1 cellular context compared by ENCODE assay signal in the genomic region with DNA sequence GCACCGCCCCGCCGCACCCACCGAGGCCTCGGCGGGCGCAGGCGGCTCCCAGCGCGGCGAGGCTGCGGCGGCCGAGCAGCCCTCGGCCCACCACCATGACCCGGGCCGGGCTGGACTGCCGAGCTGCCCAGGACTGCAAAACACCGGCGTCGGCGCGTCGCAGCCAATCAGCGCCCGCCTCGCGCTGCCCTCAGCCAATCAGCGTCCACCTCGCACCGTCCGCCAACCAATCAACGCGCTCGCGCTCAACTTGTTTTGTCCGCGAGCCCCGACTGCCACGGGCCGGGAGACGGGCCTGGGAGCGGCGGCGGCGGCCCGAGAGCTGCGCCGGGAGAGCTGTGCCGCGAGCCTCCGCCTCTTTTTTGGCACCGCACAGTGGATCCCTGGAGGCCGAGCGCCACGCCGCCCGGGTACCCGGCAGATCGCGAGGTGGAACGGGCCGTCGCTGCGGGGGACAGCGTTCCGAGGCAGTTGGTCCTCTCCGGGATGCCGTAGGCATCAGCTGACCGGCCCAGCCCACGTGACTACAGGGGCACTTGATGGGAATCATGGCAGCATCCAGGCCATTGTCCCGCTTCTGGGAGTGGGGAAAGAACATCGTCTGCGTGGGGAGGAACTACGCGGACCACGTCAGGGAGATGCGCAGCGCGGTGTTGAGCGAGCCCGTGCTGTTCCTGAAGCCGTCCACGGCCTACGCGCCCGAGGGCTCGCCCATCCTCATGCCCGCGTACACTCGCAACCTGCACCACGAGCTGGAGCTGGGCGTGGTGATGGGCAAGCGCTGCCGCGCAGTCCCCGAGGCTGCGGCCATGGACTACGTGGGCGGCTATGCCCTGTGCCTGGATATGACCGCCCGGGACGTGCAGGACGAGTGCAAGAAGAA.
A peak's percentile ranks its signal among the peaks of the same experiment; 100 is the strongest.
TF ChIP-seq lines count a peak whose summit lies in the region.

Gene FAHD1, plus strand, starts transcription at position 516 of the 883 bp plus-strand sequence. Its CDS starts 33 bp downstream, at position 549.
Gene HAGH, minus strand, starts transcription at position 135 of the 883 bp plus-strand sequence. Its CDS starts 38 bp downstream, at position 97.

TF ChIP-seq in HepG2, 621 proteins besides CTCF, POLR2A, EP300 and RAD21 (continued from another document and continues in another):
- TF ChIP-seq HNF4G (IDR thresholded peaks at IDR 0.05; ENCODE audit: borderline replicate concordance, low read depth, low read length): peak; percentile 40; the same call in 1 of the 2 replicates
- no peak for TF ChIP-seq HNF4G (CRISPR knock-in tag; IDR thresholded peaks at IDR 0.05; ENCODE audit: borderline replicate concordance, low read depth)
- peak; percentile 77 for TF ChIP-seq ZNF317 (CRISPR knock-in tag; IDR thresholded peaks at IDR 0.05)
- peak; percentile 87 for TF ChIP-seq GABPB1 (CRISPR knock-in tag; IDR thresholded peaks at IDR 0.05)
- TF ChIP-seq ZNF468 (CRISPR knock-in tag; IDR thresholded peaks at IDR 0.05): peak; percentile 77; the same call in 1 of the 2 replicates
- TF ChIP-seq FOXM1 (CRISPR knock-in tag; IDR thresholded peaks at IDR 0.05): no peak
- TF ChIP-seq, protein P1, sequence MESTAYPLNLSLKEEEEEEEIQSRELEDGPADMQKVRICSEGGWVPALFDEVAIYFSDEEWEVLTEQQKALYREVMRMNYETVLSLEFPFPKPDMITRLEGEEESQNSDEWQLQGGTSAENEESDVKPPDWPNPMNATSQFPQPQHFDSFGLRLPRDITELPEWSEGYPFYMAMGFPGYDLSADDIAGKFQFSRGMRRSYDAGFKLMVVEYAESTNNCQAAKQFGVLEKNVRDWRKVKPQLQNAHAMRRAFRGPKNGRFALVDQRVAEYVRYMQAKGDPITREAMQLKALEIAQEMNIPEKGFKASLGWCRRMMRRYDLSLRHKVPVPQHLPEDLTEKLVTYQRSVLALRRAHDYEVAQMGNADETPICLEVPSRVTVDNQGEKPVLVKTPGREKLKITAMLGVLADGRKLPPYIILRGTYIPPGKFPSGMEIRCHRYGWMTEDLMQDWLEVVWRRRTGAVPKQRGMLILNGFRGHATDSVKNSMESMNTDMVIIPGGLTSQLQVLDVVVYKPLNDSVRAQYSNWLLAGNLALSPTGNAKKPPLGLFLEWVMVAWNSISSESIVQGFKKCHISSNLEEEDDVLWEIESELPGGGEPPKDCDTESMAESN (CRISPR knock-in tag; conservative IDR thresholded peaks at IDR 0.05): peak; percentile 79
- peak; percentile 86 for TF ChIP-seq POGZ (CRISPR knock-in tag; IDR thresholded peaks at IDR 0.05)
- TF ChIP-seq ZBTB4 (CRISPR knock-in tag; IDR thresholded peaks at IDR 0.05; ENCODE audit: borderline replicate concordance): peak; percentile 85; the same call in 1 of the 2 replicates
- no peak for TF ChIP-seq GABPA (IDR thresholded peaks at IDR 0.05; ENCODE audit: low read depth, low read length)
- no peak for TF ChIP-seq GABPA (CRISPR knock-in tag; IDR thresholded peaks at IDR 0.05; ENCODE audit: low read depth)
- TF ChIP-seq, protein P2, sequence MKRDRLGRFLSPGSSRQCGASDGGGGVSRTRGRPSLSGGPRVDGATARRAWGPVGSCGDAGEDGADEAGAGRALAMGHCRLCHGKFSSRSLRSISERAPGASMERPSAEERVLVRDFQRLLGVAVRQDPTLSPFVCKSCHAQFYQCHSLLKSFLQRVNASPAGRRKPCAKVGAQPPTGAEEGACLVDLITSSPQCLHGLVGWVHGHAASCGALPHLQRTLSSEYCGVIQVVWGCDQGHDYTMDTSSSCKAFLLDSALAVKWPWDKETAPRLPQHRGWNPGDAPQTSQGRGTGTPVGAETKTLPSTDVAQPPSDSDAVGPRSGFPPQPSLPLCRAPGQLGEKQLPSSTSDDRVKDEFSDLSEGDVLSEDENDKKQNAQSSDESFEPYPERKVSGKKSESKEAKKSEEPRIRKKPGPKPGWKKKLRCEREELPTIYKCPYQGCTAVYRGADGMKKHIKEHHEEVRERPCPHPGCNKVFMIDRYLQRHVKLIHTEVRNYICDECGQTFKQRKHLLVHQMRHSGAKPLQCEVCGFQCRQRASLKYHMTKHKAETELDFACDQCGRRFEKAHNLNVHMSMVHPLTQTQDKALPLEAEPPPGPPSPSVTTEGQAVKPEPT (CRISPR knock-in tag; IDR thresholded peaks at IDR 0.05; ENCODE audit: low read depth): no peak; the same call in 1 of the 2 replicates
- peak; percentile 81; the same call in 1 of the 2 replicates for TF ChIP-seq TSC22D2 (CRISPR knock-in tag; IDR thresholded peaks at IDR 0.05; ENCODE audit: borderline replicate concordance)
- peak; percentile 63 for TF ChIP-seq HCFC1 (IDR thresholded peaks at IDR 0.05; ENCODE audit: low read depth, low read length)
- TF ChIP-seq MED8 (CRISPR knock-in tag; IDR thresholded peaks at IDR 0.05; ENCODE audit: insufficient replicate concordance): peak; percentile 90
- TF ChIP-seq PHF21A (CRISPR knock-in tag; IDR thresholded peaks at IDR 0.05): peak; percentile 97
- TF ChIP-seq ZNF720 (CRISPR knock-in tag; IDR thresholded peaks at IDR 0.05): no peak
- peak; percentile 97 for TF ChIP-seq KDM5B (CRISPR knock-in tag; IDR thresholded peaks at IDR 0.05; ENCODE audit: borderline replicate concordance)
- TF ChIP-seq ZNF562 (CRISPR knock-in tag; IDR thresholded peaks at IDR 0.05; ENCODE audit: borderline replicate concordance): no peak
- TF ChIP-seq ZNF431 (CRISPR knock-in tag; IDR thresholded peaks at IDR 0.05; ENCODE audit: borderline replicate concordance, low read depth): no peak
- TF ChIP-seq E2F5 (CRISPR knock-in tag; conservative IDR thresholded peaks at IDR 0.05): peak; percentile 58; the same call in 1 of the 2 replicates
- TF ChIP-seq HNRNPK (IDR thresholded peaks at IDR 0.05; ENCODE audit: low read depth, low read length, poor library complexity, severe bottlenecking): peak; percentile 48
- peak; percentile 14; the same call in 1 of the 2 replicates for TF ChIP-seq HMG20B (CRISPR knock-in tag; conservative IDR thresholded peaks at IDR 0.05)
- TF ChIP-seq ZNF333 (CRISPR knock-in tag; IDR thresholded peaks at IDR 0.05; ENCODE audit: borderline replicate concordance): peak; percentile 25; the same call in 1 of the 2 replicates
- TF ChIP-seq, protein P3, sequence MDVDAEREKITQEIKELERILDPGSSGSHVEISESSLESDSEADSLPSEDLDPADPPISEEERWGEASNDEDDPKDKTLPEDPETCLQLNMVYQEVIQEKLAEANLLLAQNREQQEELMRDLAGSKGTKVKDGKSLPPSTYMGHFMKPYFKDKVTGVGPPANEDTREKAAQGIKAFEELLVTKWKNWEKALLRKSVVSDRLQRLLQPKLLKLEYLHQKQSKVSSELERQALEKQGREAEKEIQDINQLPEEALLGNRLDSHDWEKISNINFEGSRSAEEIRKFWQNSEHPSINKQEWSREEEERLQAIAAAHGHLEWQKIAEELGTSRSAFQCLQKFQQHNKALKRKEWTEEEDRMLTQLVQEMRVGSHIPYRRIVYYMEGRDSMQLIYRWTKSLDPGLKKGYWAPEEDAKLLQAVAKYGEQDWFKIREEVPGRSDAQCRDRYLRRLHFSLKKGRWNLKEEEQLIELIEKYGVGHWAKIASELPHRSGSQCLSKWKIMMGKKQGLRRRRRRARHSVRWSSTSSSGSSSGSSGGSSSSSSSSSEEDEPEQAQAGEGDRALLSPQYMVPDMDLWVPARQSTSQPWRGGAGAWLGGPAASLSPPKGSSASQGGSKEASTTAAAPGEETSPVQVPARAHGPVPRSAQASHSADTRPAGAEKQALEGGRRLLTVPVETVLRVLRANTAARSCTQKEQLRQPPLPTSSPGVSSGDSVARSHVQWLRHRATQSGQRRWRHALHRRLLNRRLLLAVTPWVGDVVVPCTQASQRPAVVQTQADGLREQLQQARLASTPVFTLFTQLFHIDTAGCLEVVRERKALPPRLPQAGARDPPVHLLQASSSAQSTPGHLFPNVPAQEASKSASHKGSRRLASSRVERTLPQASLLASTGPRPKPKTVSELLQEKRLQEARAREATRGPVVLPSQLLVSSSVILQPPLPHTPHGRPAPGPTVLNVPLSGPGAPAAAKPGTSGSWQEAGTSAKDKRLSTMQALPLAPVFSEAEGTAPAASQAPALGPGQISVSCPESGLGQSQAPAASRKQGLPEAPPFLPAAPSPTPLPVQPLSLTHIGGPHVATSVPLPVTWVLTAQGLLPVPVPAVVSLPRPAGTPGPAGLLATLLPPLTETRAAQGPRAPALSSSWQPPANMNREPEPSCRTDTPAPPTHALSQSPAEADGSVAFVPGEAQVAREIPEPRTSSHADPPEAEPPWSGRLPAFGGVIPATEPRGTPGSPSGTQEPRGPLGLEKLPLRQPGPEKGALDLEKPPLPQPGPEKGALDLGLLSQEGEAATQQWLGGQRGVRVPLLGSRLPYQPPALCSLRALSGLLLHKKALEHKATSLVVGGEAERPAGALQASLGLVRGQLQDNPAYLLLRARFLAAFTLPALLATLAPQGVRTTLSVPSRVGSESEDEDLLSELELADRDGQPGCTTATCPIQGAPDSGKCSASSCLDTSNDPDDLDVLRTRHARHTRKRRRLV (CRISPR knock-in tag; IDR thresholded peaks at IDR 0.05): peak; percentile 61; the same call in 1 of the 2 replicates
- TF ChIP-seq, protein P4, sequence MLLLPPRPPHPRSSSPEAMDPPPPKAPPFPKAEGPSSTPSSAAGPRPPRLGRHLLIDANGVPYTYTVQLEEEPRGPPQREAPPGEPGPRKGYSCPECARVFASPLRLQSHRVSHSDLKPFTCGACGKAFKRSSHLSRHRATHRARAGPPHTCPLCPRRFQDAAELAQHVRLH (CRISPR knock-in tag; IDR thresholded peaks at IDR 0.05; ENCODE audit: borderline replicate concordance, low read depth): peak; percentile 96
- TF ChIP-seq ZNF550 (CRISPR knock-in tag; IDR thresholded peaks at IDR 0.05; ENCODE audit: borderline replicate concordance): 0 out of 2 replicates have a peak, but pooled peaks have one; percentile 37
- no peak for TF ChIP-seq ZNF816 (CRISPR knock-in tag; IDR thresholded peaks at IDR 0.05; ENCODE audit: borderline replicate concordance)
- TF ChIP-seq ZSCAN21 (CRISPR knock-in tag; IDR thresholded peaks at IDR 0.05; ENCODE audit: borderline replicate concordance): peak; percentile 95
- TF ChIP-seq CSRNP1 (CRISPR knock-in tag; IDR thresholded peaks at IDR 0.05): peak; percentile 83; the same call in 1 of the 2 replicates
- TF ChIP-seq ATAD3A (CRISPR knock-in tag; IDR thresholded peaks at IDR 0.05): no peak
- 0 out of 2 replicates have a peak, but pooled peaks have one; percentile 57 for TF ChIP-seq ZNF234 (CRISPR knock-in tag; conservative IDR thresholded peaks at IDR 0.05)
- TF ChIP-seq ZFP41 (CRISPR knock-in tag; IDR thresholded peaks at IDR 0.05; ENCODE audit: borderline replicate concordance): no peak
- TF ChIP-seq, protein P5, sequence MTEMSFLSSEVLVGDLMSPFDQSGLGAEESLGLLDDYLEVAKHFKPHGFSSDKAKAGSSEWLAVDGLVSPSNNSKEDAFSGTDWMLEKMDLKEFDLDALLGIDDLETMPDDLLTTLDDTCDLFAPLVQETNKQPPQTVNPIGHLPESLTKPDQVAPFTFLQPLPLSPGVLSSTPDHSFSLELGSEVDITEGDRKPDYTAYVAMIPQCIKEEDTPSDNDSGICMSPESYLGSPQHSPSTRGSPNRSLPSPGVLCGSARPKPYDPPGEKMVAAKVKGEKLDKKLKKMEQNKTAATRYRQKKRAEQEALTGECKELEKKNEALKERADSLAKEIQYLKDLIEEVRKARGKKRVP (CRISPR knock-in tag; IDR thresholded peaks at IDR 0.05): peak in 1 of 2 experiments; percentile 49; a peak in 1 of 4 replicates
- TF ChIP-seq GZF1 (CRISPR knock-in tag; IDR thresholded peaks at IDR 0.05): no peak
- 0 out of 2 replicates have a peak, but pooled peaks have one; percentile 86 for TF ChIP-seq FOXO4 (CRISPR knock-in tag; conservative IDR thresholded peaks at IDR 0.05)
- TF ChIP-seq ZNF263 (CRISPR knock-in tag; IDR thresholded peaks at IDR 0.05): no peak; the same call in none of the 2 replicates
- peak; percentile 95 for TF ChIP-seq ZNF777 (CRISPR knock-in tag; IDR thresholded peaks at IDR 0.05)
